21 cellular contexts compared by ENCODE assay signal in the genomic region with DNA sequence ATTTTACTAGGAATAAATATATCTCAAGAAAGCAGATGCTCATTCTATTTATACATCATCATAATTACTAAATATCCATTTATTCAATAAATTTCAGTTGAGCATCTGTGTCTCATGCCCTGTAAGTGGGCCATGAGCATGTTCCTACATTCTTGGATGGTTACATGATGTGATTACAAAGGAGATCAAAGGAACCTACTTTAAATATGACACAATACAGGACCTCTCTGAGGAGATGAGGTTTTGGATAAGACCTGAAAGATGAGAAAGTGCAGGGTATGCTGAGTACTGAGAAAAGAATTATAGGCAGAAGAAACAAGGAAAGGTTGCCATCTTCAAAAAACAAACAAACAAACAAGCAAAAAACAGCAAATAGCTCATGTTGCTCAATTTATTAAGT.
"Had no signal": no experiment of that assay in that cellular context is flagged by ENCODE, and none has a peak within 500 bp of the region (broad histone marks: within the 10 kb centered on the region; RNA-seq: fewer than 3 reads in every experiment).

No MANE protein-coding gene starts in this region.

- H3K4me1 Mint-ChIP-seq: naive thymus-derived CD8-positive, alpha-beta T cell; nephron progenitor cell; stimulated activated memory B cell treated with anti-CD40 and anti-IgM and Interleukin-4, amounts not matched to agents 10 μg/mL and 1 μg/mL and 100 μg/mL, for 72 hours; stimulated activated naive CD8-positive, alpha-beta T cell treated with anti-CD3 and anti-CD28 coated beads, Interleukin-15, amount 100 ng/mL, for 72 hours had no signal

- ATAC-seq: naive thymus-derived CD8-positive, alpha-beta T cell; natural killer cell treated with Interleukin-12 subunit alpha and Interleukin-12 subunit beta and Interleukin-15 and Interleukin-18, amount 100 ng/mL, for 72 hours; pancreas; right cardiac atrium; right lobe of liver; stimulated activated memory B cell treated with anti-CD40 and anti-IgM and Interleukin-4, amounts not matched to agents 10 μg/mL and 1 μg/mL and 100 μg/mL, for 72 hours; stimulated activated naive CD8-positive, alpha-beta T cell treated with anti-CD3 and anti-CD28 coated beads, Interleukin-15, amount 100 ng/mL, for 72 hours; stimulated activated naive CD8-positive, alpha-beta T cell treated with anti-CD3 and anti-CD28 coated beads, Interleukin-15, Interleukin-2, amounts not matched to agents 100 U/mL and 50 U/mL, for 24 hours had no signal

- DNase-seq: naive thymus-derived CD8-positive, alpha-beta T cell; nephron progenitor cell; nucleus accumbens; pancreas; right cardiac atrium; right lobe of liver; sigmoid colon; small intestine; stimulated activated CD4-positive, alpha-beta T cell treated with anti-CD3 and anti-CD28 coated beads, Interleukin-15, amount 100 ng/mL, for 24 hours; stimulated activated CD4-positive, alpha-beta T cell treated with anti-CD3 and anti-CD28 coated beads, Interleukin-2, amount 100 ng/mL, for 24 hours; stimulated activated CD4-positive, alpha-beta T cell treated with anti-CD3 and anti-CD28 coated beads, Interleukin-2, amount 100 ng/mL, for 48 hours; stimulated activated CD4-positive, alpha-beta T cell treated with anti-CD3 and anti-CD28 coated beads, Interleukin-4, amount 100 ng/mL, for 24 hours; stimulated activated naive CD4-positive, alpha-beta T cell; stimulated activated naive CD8-positive, alpha-beta T cell treated with anti-CD3 and anti-CD28 coated beads, Interleukin-15, amount 100 ng/mL, for 72 hours; stimulated activated naive CD8-positive, alpha-beta T cell treated with anti-CD3 and anti-CD28 coated beads, Interleukin-15, Interleukin-2, amounts not matched to agents 100 U/mL and 50 U/mL, for 24 hours; substantia nigra; thyroid gland; upper lobe of left lung had no signal

- H3K4me3 Mint-ChIP-seq: naive thymus-derived CD8-positive, alpha-beta T cell; natural killer cell treated with Interleukin-12 subunit alpha and Interleukin-12 subunit beta and Interleukin-15 and Interleukin-18, amount 100 ng/mL, for 72 hours; nephron progenitor cell; neural crest cell; stimulated activated memory B cell treated with anti-CD40 and anti-IgM and Interleukin-4, amounts not matched to agents 10 μg/mL and 1 μg/mL and 100 μg/mL, for 72 hours; stimulated activated naive CD8-positive, alpha-beta T cell treated with anti-CD3 and anti-CD28 coated beads, Interleukin-15, amount 100 ng/mL, for 72 hours had no signal

- H3K27ac Mint-ChIP-seq: naive thymus-derived CD8-positive, alpha-beta T cell; natural killer cell treated with Interleukin-12 subunit alpha and Interleukin-12 subunit beta and Interleukin-15 and Interleukin-18, amount 100 ng/mL, for 72 hours; nephron progenitor cell; stimulated activated memory B cell treated with anti-CD40 and anti-IgM and Interleukin-4, amounts not matched to agents 10 μg/mL and 1 μg/mL and 100 μg/mL, for 72 hours; stimulated activated naive CD8-positive, alpha-beta T cell treated with anti-CD3 and anti-CD28 coated beads, Interleukin-15, amount 100 ng/mL, for 72 hours had no signal

- H3K36me3 Mint-ChIP-seq: natural killer cell treated with Interleukin-12 subunit alpha and Interleukin-12 subunit beta and Interleukin-15 and Interleukin-18, amount 100 ng/mL, for 72 hours; stimulated activated memory B cell treated with anti-CD40 and anti-IgM and Interleukin-4, amounts not matched to agents 10 μg/mL and 1 μg/mL and 100 μg/mL, for 72 hours had no signal
